Comparison of ENCODE assay signal across 8 cellular contexts in the genomic region with DNA sequence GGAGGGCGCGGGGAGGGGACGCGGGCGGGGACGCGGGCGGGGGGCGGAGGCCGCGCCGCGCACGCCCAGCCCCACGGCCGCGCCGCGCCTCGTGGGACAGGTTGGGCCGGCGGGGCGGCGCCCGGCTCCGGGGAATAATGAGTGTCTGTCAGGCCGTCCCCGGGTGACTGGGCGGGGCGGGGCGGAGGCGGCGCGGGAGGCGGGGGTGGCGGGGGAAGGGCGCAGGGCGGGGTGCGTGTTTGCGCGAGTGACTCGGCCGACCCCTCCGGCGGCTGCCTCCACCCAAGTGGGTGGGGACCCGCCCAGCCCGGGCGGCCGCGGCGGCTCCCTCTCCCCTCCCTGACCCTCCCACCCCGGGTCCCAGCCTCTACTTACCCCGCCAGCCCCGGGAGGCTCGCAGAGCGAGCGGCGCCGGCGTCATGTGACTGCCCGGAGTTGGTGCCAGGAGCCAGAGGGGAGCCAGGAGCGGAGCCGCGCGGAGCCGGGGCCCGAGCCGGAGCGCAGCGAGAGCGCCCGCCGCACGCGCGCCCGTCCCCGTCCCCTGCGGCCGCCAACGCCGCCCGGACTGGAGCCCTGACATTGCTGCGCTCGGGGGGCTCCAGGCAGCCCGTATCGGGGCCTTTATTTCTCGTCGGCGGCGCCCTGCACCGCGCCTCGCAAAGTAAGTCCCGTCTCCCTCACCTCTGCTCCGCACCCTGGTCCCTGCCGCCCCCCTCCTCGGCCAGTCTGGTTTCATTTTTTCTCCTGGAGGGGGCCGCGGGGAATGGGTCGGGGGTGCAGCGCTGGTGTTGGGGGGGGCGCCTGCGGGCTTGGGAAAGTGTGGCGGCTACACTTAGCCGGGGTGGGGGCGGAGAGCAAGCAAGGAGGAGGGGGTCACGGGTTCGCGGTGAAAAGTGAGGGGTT. TPM values are rescaled to one million over a fixed set of nuclear protein-coding genes. Genes with fewer than 3 reads are reported as not detected.
DNase-seq lines count a peak whose midpoint lies in the region; ATAC-seq and TF ChIP-seq lines count a peak whose summit lies in the region.

A gene (plus strand): TSS at position 399 of the 903 bp plus-strand sequence. CDS start 16,427 bp downstream, outside the sequence.

- TF ChIP-seq POLR2A in vagina (IDR thresholded peaks at IDR 0.05): peak in 1 of 2 donors; percentile 85

- in situ Hi-C loops in GM13977 (cut with MboI; ENCODE audit: low pct_unique_long_range_greater_than_20kb, low sequenced_read_pairs, unreplicated experiment): no loop called here
- in situ Hi-C loops in astrocyte of the cerebellum (cut with HindIII; ENCODE audit: low sequenced_read_pairs): loop anchor here (25.0 kb wide), 1 partner anchor 352 kb away; no protein-coding TSS in a partner anchor

- H3K27me3 ChIP-seq in rectal smooth muscle tissue (ENCODE audit: control insufficient read depth, insufficient read depth, low read length): no peaks in the 10 kb centered on the region
- no peaks in the 10 kb centered on the region for H3K27me3 ChIP-seq in vagina

- ATAC-seq in HG02852 (IDR thresholded peaks at IDR 0.05; ENCODE audit: unreplicated experiment): peak; percentile 71

- intact Hi-C loops in vagina (cut with DNase I): loop anchor here (5.0 to 10.0 kb wide), 2 partner anchors 279 to 347 kb away; no protein-coding TSS in a partner anchor

- H3K9ac ChIP-seq in rectal smooth muscle tissue (ENCODE audit: low read length): peak within 1 kb of the TSS; percentile 73

- peak within 1 kb of the TSS; percentile 97 for H3K27ac ChIP-seq in rectal smooth muscle tissue (ENCODE audit: low read depth, low read length)
- H3K27ac ChIP-seq in vagina: peak within 1 kb of the TSS; percentile 98

- no peak for TF ChIP-seq CTCF in GM13977 (IDR thresholded peaks at IDR 0.05; ENCODE audit: extremely low read depth, insufficient read depth, missing control alignments)
- TF ChIP-seq CTCF in astrocyte of the cerebellum (IDR thresholded peaks at IDR 0.05; ENCODE audit: low read depth, low read length, missing control alignments): no peak
- no peak for TF ChIP-seq CTCF in vagina (IDR thresholded peaks at IDR 0.05)

- H3K9me3 ChIP-seq in vagina: no peaks in the 10 kb centered on the region

- peak within 1 kb of the TSS; percentile 81 for H3K4me3 ChIP-seq in astrocyte of the cerebellum (ENCODE audit: low read depth, low read length)
- peak within 1 kb of the TSS; percentile 80 for H3K4me3 ChIP-seq in rectal smooth muscle tissue (ENCODE audit: low read length)
- H3K4me3 ChIP-seq in vagina: peak within 1 kb of the TSS; percentile 88 to 90

- H3K36me3 ChIP-seq in rectal smooth muscle tissue (ENCODE audit: control insufficient read depth, insufficient read depth, low read length) (no peaks in the 10 kb centered on the region), vagina (no peaks in the 10 kb centered on the region)

- DNase-seq in GM13977 (ENCODE audit: low spot score) (peak; percentile 91), NCI-H1694 treated with DMSO at 0.1 percent for 48 hours (lab: John Stamatoyannopoulos, UW) (peak; percentile 62), T1000 (lab: John Stamatoyannopoulos, UW) (peak; percentile 92), astrocyte of the cerebellum (ENCODE audit: low read depth) (peak; percentile 75), hepatic stellate cell (ENCODE audit: low spot score) (peak; percentile 90), vagina (ENCODE audit: extremely low spot score in 2 of 2) (peak in 1 of 2 donors; percentile 97)

- peaks cover 23% of the 10 kb centered on the region for H3K4me1 ChIP-seq in rectal smooth muscle tissue (ENCODE audit: control insufficient read depth, insufficient read depth, low read length)
- H3K4me1 ChIP-seq in vagina: peaks cover 44% of the 10 kb centered on the region

RNA-seq across cellular contexts. Expression of the gene that starts here (rescaled TPM):
- 85.4 TPM for total RNA-seq in vagina
